ENCODE assay signal across 10 cellular contexts in genomic region chr11:93614111-93614784, GRCh38. TPM values are rescaled to one million over a fixed set of nuclear protein-coding genes. Genes with fewer than 3 reads are reported as not detected.
DNase-seq lines count a peak whose midpoint lies in the region; ATAC-seq and TF ChIP-seq lines count a peak whose summit lies in the region.
"Had no signal": no experiment of that assay in that cellular context is flagged by ENCODE, and none has a peak within 500 bp of the region (broad histone marks: within the 10 kb centered on the region; RNA-seq: fewer than 3 reads in every experiment).

No MANE protein-coding gene starts in this region.

- H2AFZ ChIP-seq in osteoblast (ENCODE audit: low read length) = no peak overlapping the region

- no peaks in the 10 kb centered on the region for H3K36me3 ChIP-seq in osteoblast (ENCODE audit: insufficient read depth, low read length)

- CTCF ChIA-PET in activated CD4-positive, alpha-beta T cell treated with anti-CD3 and anti-CD28 coated beads, Interleukin-2, amount 10 ng/mL, durations not matched to agents 7 days and 5 days (lab: Charles Lee) = no interaction called here
- CTCF ChIA-PET in activated CD8-positive, alpha-beta T cell treated with anti-CD3 and anti-CD28 coated beads, Interleukin-2, amount 10 ng/mL, durations not matched to agents 7 days and 5 days (lab: Charles Lee) = no interaction called here

- no peaks in the 10 kb centered on the region for H3K9me3 ChIP-seq in osteoblast (ENCODE audit: low read depth, low read length)

- no peaks in the 10 kb centered on the region for H3K27me3 Mint-ChIP-seq in activated CD4-positive, alpha-beta T cell treated with anti-CD3 and anti-CD28 coated beads, Interleukin-2, amount 10 ng/mL, durations not matched to agents 7 days and 5 days
- peaks cover 2% of the 10 kb centered on the region for H3K27me3 Mint-ChIP-seq in activated CD8-positive, alpha-beta T cell treated with anti-CD3 and anti-CD28 coated beads, Interleukin-2, amount 10 ng/mL, durations not matched to agents 7 days and 5 days (ENCODE audit: low read depth)

- no peaks in the 10 kb centered on the region for H3K79me2 ChIP-seq in osteoblast (ENCODE audit: insufficient read depth, low read length)

- peak; percentile 38 for ATAC-seq in HG03432 (IDR thresholded peaks at IDR 0.05; ENCODE audit: unreplicated experiment)
- ATAC-seq in activated CD8-positive, alpha-beta T cell treated with anti-CD3 and anti-CD28 coated beads, Interleukin-2, amount 10 ng/mL, durations not matched to agents 7 days and 5 days = peak; percentile 63
- ATAC-seq in GM19395 (IDR thresholded peaks at IDR 0.05; ENCODE audit: unreplicated experiment) = no peak

- no peaks in the 10 kb centered on the region for H3K27me3 ChIP-seq in osteoblast (ENCODE audit: insufficient read depth, low read length)

- TF ChIP-seq CTCF in osteoblast (IDR thresholded peaks at IDR 0.05; ENCODE audit: extremely low read depth, low read depth, low read length) = peak; percentile 31

- H3K4me2 ChIP-seq in osteoblast (ENCODE audit: insufficient read depth, low read length) = no peak overlapping the region

- POLR2A ChIA-PET in activated CD4-positive, alpha-beta T cell treated with anti-CD3 and anti-CD28 coated beads, Interleukin-2, amount 10 ng/mL, durations not matched to agents 7 days and 5 days (lab: Charles Lee) = no interaction called here
- POLR2A ChIA-PET in activated CD8-positive, alpha-beta T cell treated with anti-CD3 and anti-CD28 coated beads, Interleukin-2, amount 10 ng/mL, durations not matched to agents 7 days and 5 days (lab: Charles Lee) = no interaction called here

- no peak overlapping the region for H3K4me3 ChIP-seq in osteoblast (ENCODE audit: insufficient read depth, low read length)

- no peak overlapping the region for H3K27ac Mint-ChIP-seq in activated CD4-positive, alpha-beta T cell treated with anti-CD3 and anti-CD28 coated beads, Interleukin-2, amount 10 ng/mL, durations not matched to agents 7 days and 5 days
- no peak overlapping the region for H3K27ac Mint-ChIP-seq in activated CD8-positive, alpha-beta T cell treated with anti-CD3 and anti-CD28 coated beads, Interleukin-2, amount 10 ng/mL, durations not matched to agents 7 days and 5 days

- peaks cover 2% of the 10 kb centered on the region for H3K4me1 Mint-ChIP-seq in activated CD4-positive, alpha-beta T cell treated with anti-CD3 and anti-CD28 coated beads, Interleukin-2, amount 10 ng/mL, durations not matched to agents 7 days and 5 days
- H3K4me1 Mint-ChIP-seq in activated CD8-positive, alpha-beta T cell treated with anti-CD3 and anti-CD28 coated beads, Interleukin-2, amount 10 ng/mL, durations not matched to agents 7 days and 5 days (ENCODE audit: low read depth) = peaks cover 3% of the 10 kb centered on the region

- DNase-seq in activated CD4-positive, alpha-beta T cell treated with anti-CD3 and anti-CD28 coated beads, Interleukin-2, amount 10 ng/mL, durations not matched to agents 7 days and 5 days = peak; percentile 37
- DNase-seq in activated CD4-positive, alpha-beta T cell treated with anti-CD3 and anti-CD28 coated beads, Interleukin-2, amount 50 U/mL, for 1 hour = no peak
- DNase-seq in activated CD8-positive, alpha-beta T cell treated with anti-CD3 and anti-CD28 coated beads, Interleukin-2, amount 10 ng/mL, durations not matched to agents 7 days and 5 days = peak; percentile 54
- DNase-seq in osteoblast (ENCODE audit: insufficient read length, low spot score, missing footprints) (no peak), putamen (ENCODE audit: low spot score) (no peak), midbrain (lab: John Stamatoyannopoulos, UW) (no peak)
- DNase-seq: amygdala, DMS79 treated with DMSO at 0.1 percent for 48 hours had no signal

- no peak overlapping the region for H3K4me3 Mint-ChIP-seq in activated CD4-positive, alpha-beta T cell treated with anti-CD3 and anti-CD28 coated beads, Interleukin-2, amount 10 ng/mL, durations not matched to agents 7 days and 5 days
- no peak overlapping the region for H3K4me3 Mint-ChIP-seq in activated CD8-positive, alpha-beta T cell treated with anti-CD3 and anti-CD28 coated beads, Interleukin-2, amount 10 ng/mL, durations not matched to agents 7 days and 5 days

- H3K36me3 Mint-ChIP-seq in activated CD4-positive, alpha-beta T cell treated with anti-CD3 and anti-CD28 coated beads, Interleukin-2, amount 10 ng/mL, durations not matched to agents 7 days and 5 days (ENCODE audit: low read depth) = no peaks in the 10 kb centered on the region
- H3K36me3 Mint-ChIP-seq in activated CD8-positive, alpha-beta T cell treated with anti-CD3 and anti-CD28 coated beads, Interleukin-2, amount 10 ng/mL, durations not matched to agents 7 days and 5 days (ENCODE audit: low read depth) = no peaks in the 10 kb centered on the region

- H4K20me1 ChIP-seq in osteoblast (ENCODE audit: insufficient read depth, low read length) = no peaks in the 10 kb centered on the region

- no peaks in the 10 kb centered on the region for H3K4me1 ChIP-seq in osteoblast (ENCODE audit: insufficient read depth, low read length)

- no peak overlapping the region for H3K27ac ChIP-seq in osteoblast (ENCODE audit: low read depth, low read length)

- H3K9me3 Mint-ChIP-seq in activated CD4-positive, alpha-beta T cell treated with anti-CD3 and anti-CD28 coated beads, Interleukin-2, amount 10 ng/mL, durations not matched to agents 7 days and 5 days = no peaks in the 10 kb centered on the region
- H3K9me3 Mint-ChIP-seq in activated CD8-positive, alpha-beta T cell treated with anti-CD3 and anti-CD28 coated beads, Interleukin-2, amount 10 ng/mL, durations not matched to agents 7 days and 5 days (ENCODE audit: insufficient read depth) = no peaks in the 10 kb centered on the region

RNA-seq across cellular contexts. Expression of gene CEP295, which starts 47.2 kb away (rescaled TPM):
- 10 to 100 TPM; 31.8 to 35.5 TPM for total RNA-seq in activated CD4-positive, alpha-beta T cell treated with anti-CD3 and anti-CD28 coated beads, Interleukin-2, amount 10 ng/mL, durations not matched to agents 7 days and 5 days
- total RNA-seq in activated CD8-positive, alpha-beta T cell treated with anti-CD3 and anti-CD28 coated beads, Interleukin-2, amount 10 ng/mL, durations not matched to agents 7 days and 5 days = 10 to 100 TPM; 30.6 to 32.3 TPM
- total RNA-seq in osteoblast = 19.9 and 21.8 TPM in 2 replicates

Comparison
In these comparisons a context has a peak if more than half of its experiments do, and no peak if none do; other contexts are left out.
1. DNase-seq: peak in activated CD4-positive, alpha-beta T cell treated with anti-CD3 and anti-CD28 coated beads, Interleukin-2, amount 10 ng/mL, durations not matched to agents 7 days and 5 days (single experiment) and activated CD8-positive, alpha-beta T cell treated with anti-CD3 and anti-CD28 coated beads, Interleukin-2, amount 10 ng/mL, durations not matched to agents 7 days and 5 days (single experiment); none in activated CD4-positive, alpha-beta T cell treated with anti-CD3 and anti-CD28 coated beads, Interleukin-2, amount 50 U/mL, for 1 hour (single experiment), osteoblast (single experiment), putamen (single experiment) and midbrain (single experiment).